23 cellular contexts compared by ENCODE assay signal in the genomic region with DNA sequence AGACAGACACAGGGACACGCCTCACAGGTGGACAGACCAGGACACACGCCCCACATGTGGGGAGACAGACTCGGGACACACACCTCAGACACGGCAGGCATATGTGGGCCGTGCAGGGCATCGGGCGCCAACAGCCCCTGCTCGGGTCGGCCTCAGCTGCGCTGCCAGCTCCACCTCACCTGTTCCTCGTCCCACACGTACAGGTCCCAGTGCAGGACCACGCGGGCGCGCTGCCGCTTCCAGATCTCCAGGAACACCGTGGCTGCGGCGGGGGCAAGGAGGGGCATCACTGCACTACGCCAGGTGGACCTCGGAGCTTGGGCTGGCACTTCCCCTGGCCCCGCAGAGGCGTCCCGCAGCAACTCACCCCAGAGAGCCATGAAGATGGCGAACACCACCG. TPM values are rescaled to one million over a fixed set of nuclear protein-coding genes. Genes with fewer than 3 reads are reported as not detected.
"Had no signal": no experiment of that assay in that cellular context is flagged by ENCODE, and none has a peak within 500 bp of the region (broad histone marks: within the 10 kb centered on the region; RNA-seq: fewer than 3 reads in every experiment).

No MANE protein-coding gene starts in this region.

- H3K4me3 Mint-ChIP-seq: activated B cell treated with CpG ODN at 0.5 μM for 24 hours; activated CD4-positive, alpha-beta memory T cell treated with anti-CD3 and anti-CD28 coated beads, Interleukin-2, amount 10 ng/mL, durations not matched to agents 7 days and 5 days; activated T-cell treated with anti-CD3 and anti-CD28 coated beads, Interleukin-2, amount 50 U/mL, for 72 hours; central memory CD8-positive, alpha-beta T cell; immature natural killer cell; memory B cell; naive B cell; stimulated activated naive CD8-positive, alpha-beta T cell treated with anti-CD3 and anti-CD28 coated beads, Interleukin-15, amount 100 ng/mL, for 72 hours; T-helper 1 cell treated with Interleukin-12 subunit alpha and Interleukin-12 subunit beta and Interleukin-4 antibody, amounts not matched to agents 30 μg/mL and 1 μg/mL, for 36 hours had no signal

- H3K27me3 Mint-ChIP-seq: activated B cell treated with CpG ODN at 0.5 μM for 24 hours; activated CD4-positive, alpha-beta memory T cell treated with anti-CD3 and anti-CD28 coated beads, Interleukin-2, amount 10 ng/mL, durations not matched to agents 7 days and 5 days; central memory CD8-positive, alpha-beta T cell; memory B cell; stimulated activated naive CD8-positive, alpha-beta T cell treated with anti-CD3 and anti-CD28 coated beads, Interleukin-15, amount 100 ng/mL, for 72 hours had no signal

- DNase-seq: activated B cell treated with CpG ODN at 0.5 μM for 24 hours; activated CD4-positive, alpha-beta memory T cell treated with anti-CD3 and anti-CD28 coated beads, Interleukin-2, amount 10 ng/mL, durations not matched to agents 7 days and 5 days; activated CD4-positive, alpha-beta T cell treated with anti-CD3 and anti-CD28 coated beads for 48 hours; activated gamma-delta T cell; activated T-cell treated with anti-CD3 and anti-CD28 coated beads, Interleukin-2, amount 50 U/mL, for 72 hours; effector memory CD4-positive, alpha-beta T cell; foreskin melanocyte; immature natural killer cell; naive B cell; stimulated activated CD4-positive, alpha-beta T cell treated with anti-CD3 and anti-CD28 coated beads, Interleukin-12 subunit alpha, Interleukin-12 subunit beta, amount 100 ng/mL, for 4 hours; stimulated activated naive CD8-positive, alpha-beta T cell treated with anti-CD3 and anti-CD28 coated beads, Interleukin-15, amount 100 ng/mL, for 72 hours; T1000; tibial artery had no signal

- H3K27ac Mint-ChIP-seq: activated B cell treated with CpG ODN at 0.5 μM for 24 hours; activated CD4-positive, alpha-beta memory T cell treated with anti-CD3 and anti-CD28 coated beads, Interleukin-2, amount 10 ng/mL, durations not matched to agents 7 days and 5 days; activated naive CD4-positive, alpha-beta T cell treated with anti-CD3 and anti-CD28 coated beads, Interleukin-2, amount 50 U/mL, for 72 hours; activated T-cell treated with anti-CD3 and anti-CD28 coated beads, Interleukin-2, amount 50 U/mL, for 72 hours; immature natural killer cell; memory B cell; naive B cell; stimulated activated naive CD8-positive, alpha-beta T cell treated with anti-CD3 and anti-CD28 coated beads, Interleukin-15, amount 100 ng/mL, for 72 hours had no signal

- H3K27ac ChIP-seq: tibial artery had no signal

- FAIRE-seq: astrocyte, colon, endothelial cell of umbilical vein had no signal

- ATAC-seq: activated T-cell treated with anti-CD3 and anti-CD28 coated beads, Interleukin-2, amount 50 U/mL, for 72 hours; esophagus mucosa; stimulated activated naive CD8-positive, alpha-beta T cell treated with anti-CD3 and anti-CD28 coated beads, Interleukin-15, amount 100 ng/mL, for 72 hours had no signal

- H3K9me3 Mint-ChIP-seq: activated CD4-positive, alpha-beta memory T cell treated with anti-CD3 and anti-CD28 coated beads, Interleukin-2, amount 10 ng/mL, durations not matched to agents 7 days and 5 days; activated naive CD4-positive, alpha-beta T cell treated with anti-CD3 and anti-CD28 coated beads, Interleukin-2, amount 50 U/mL, for 72 hours; activated T-cell treated with anti-CD3 and anti-CD28 coated beads, Interleukin-2, amount 50 U/mL, for 72 hours; stimulated activated naive CD8-positive, alpha-beta T cell treated with anti-CD3 and anti-CD28 coated beads, Interleukin-15, amount 100 ng/mL, for 72 hours; T-helper 1 cell treated with Interleukin-12 subunit alpha and Interleukin-12 subunit beta and Interleukin-4 antibody, amounts not matched to agents 30 μg/mL and 1 μg/mL, for 36 hours had no signal

- H3K4me3 ChIP-seq: tibial artery had no signal

- H3K4me1 ChIP-seq: tibial artery had no signal

- H3K9me3 ChIP-seq: tibial artery had no signal

- H3K36me3 ChIP-seq: tibial artery had no signal

- H3K4me1 Mint-ChIP-seq: activated B cell treated with CpG ODN at 0.5 μM for 24 hours; activated CD4-positive, alpha-beta memory T cell treated with anti-CD3 and anti-CD28 coated beads, Interleukin-2, amount 10 ng/mL, durations not matched to agents 7 days and 5 days; central memory CD8-positive, alpha-beta T cell; immature natural killer cell; memory B cell; naive B cell; stimulated activated naive CD8-positive, alpha-beta T cell treated with anti-CD3 and anti-CD28 coated beads, Interleukin-15, amount 100 ng/mL, for 72 hours had no signal

RNA-seq across cellular contexts. Expression of a gene that starts 12.4 kb away (rescaled TPM):
- total RNA-seq: endothelial cell of umbilical vein, osteocyte had no signal

RNA-seq across cellular contexts. Expression of a gene that starts 35.4 kb away (rescaled TPM):
- total RNA-seq: activated CD4-positive, alpha-beta memory T cell treated with anti-CD3 and anti-CD28 coated beads, Interleukin-2, amount 10 ng/mL, durations not matched to agents 7 days and 5 days; mononuclear cell had no signal
